8 cellular contexts compared by ENCODE assay signal in the genomic region with DNA sequence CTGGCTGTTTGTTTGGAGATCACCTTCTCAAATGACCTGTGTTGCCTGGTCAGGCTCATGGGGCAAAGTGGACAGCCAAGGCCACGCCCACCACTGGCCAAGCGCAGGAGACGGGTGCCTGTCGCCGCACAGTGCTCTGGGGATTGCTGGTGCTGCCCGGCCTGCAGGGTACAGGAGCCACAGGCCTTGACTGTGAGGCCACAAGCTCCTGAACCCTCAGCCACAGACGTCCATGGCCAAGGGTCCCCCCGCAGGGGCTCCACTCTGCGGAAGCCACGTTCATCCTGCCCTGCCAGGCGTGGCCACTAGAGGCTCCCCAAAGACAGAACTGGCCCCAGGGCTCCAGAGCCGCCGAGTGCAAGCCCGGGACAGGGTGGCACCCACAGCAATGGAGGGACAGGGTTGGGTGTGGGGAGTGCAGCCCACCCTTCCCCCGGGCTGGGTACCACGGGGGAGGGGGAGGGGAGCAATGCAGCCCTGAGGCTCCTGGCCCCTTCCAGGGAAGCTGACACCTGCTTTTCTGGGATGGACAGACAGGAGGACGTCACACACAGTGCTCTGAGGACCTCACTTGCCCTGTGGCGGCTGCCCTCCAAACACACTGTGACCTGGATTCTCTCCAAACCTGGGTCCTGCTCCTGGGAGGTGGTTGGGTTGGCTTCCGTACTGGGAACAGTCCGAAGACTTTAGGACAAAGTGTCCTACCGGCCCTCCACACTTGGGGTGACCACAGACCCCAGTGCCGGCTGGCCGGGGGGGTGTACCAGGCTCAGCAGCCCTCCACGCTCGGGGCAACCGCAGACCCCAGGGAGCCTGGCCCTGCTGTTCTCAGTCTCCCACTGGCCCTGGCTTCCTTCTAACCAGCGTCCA. TPM values are rescaled to one million over a fixed set of nuclear protein-coding genes. Genes with fewer than 3 reads are reported as not detected.
A peak's percentile ranks its signal among the peaks of the same experiment; 100 is the strongest.
DNase-seq lines count a peak whose midpoint lies in the region; ATAC-seq and TF ChIP-seq lines count a peak whose summit lies in the region.

No MANE protein-coding gene starts in this region.

- H3K9me3 ChIP-seq in CD8-positive, alpha-beta memory T cell (ENCODE audit: low read length): no peaks in the 10 kb centered on the region
- no peaks in the 10 kb centered on the region for H3K9me3 ChIP-seq in MM.1S (replicated peaks; ENCODE audit: insufficient read depth, low read length)
- no peaks in the 10 kb centered on the region for H3K9me3 ChIP-seq in SU-DHL-6 (ENCODE audit: insufficient read depth, low read length)

- H3K9ac ChIP-seq in MM.1S (ENCODE audit: low read length) (no peak overlapping the region), SU-DHL-6 (ENCODE audit: low read length) (no peak overlapping the region), rectal smooth muscle tissue (ENCODE audit: low read length) (no peak overlapping the region)

- POLR2A ChIA-PET in CD8-positive, alpha-beta memory T cell (lab: Charles Lee): no interaction called here

- H3K9me2 ChIP-seq in MM.1S (replicated peaks; ENCODE audit: insufficient read depth, low read length) (no peaks in the 10 kb centered on the region), SU-DHL-6 (replicated peaks; ENCODE audit: insufficient read depth, low read length) (no peaks in the 10 kb centered on the region)

- H3K4me2 ChIP-seq in MM.1S (ENCODE audit: low read depth, low read length) (no peak overlapping the region), SU-DHL-6 (ENCODE audit: low read depth, low read length, poor library complexity, severe bottlenecking) (no peak overlapping the region)

- DNase-seq in CD8-positive, alpha-beta memory T cell: peak; percentile 53 to 82 (median 62)
- DNase-seq in MM.1S (peak; percentile 49), amniotic epithelial cell (ENCODE audit: low read depth) (peak; percentile 37), left cardiac atrium (peak; percentile 84)

- H3K36me3 Mint-ChIP-seq in CD8-positive, alpha-beta memory T cell: peaks cover 0 to 7% (median 4%) of the 10 kb centered on the region in 3 donors

- no peaks in the 10 kb centered on the region for H3K36me3 ChIP-seq in CD8-positive, alpha-beta memory T cell (ENCODE audit: insufficient read depth, low read length)
- H3K36me3 ChIP-seq in MM.1S (replicated peaks; ENCODE audit: insufficient read depth, low read length) (no peaks in the 10 kb centered on the region), SU-DHL-6 (ENCODE audit: low read length) (no peaks in the 10 kb centered on the region), rectal smooth muscle tissue (ENCODE audit: control insufficient read depth, insufficient read depth, low read length) (no peaks in the 10 kb centered on the region)

- H4K20me1 ChIP-seq in MM.1S (ENCODE audit: insufficient read depth, low read length) (no peaks in the 10 kb centered on the region), SU-DHL-6 (ENCODE audit: low read depth, low read length) (no peaks in the 10 kb centered on the region)

- peak overlapping the region in 6 of 8 donors; percentile 51 to 99 (median 95) for H3K27ac Mint-ChIP-seq in CD8-positive, alpha-beta memory T cell

- peak overlapping the region in 3 of 7 donors; percentile 66 to 79 (median 77) for H3K4me3 Mint-ChIP-seq in CD8-positive, alpha-beta memory T cell

- H3K79me2 ChIP-seq in MM.1S (ENCODE audit: low read length) (no peaks in the 10 kb centered on the region), SU-DHL-6 (ENCODE audit: insufficient read depth, low read length) (no peaks in the 10 kb centered on the region)

- CTCF ChIA-PET in CD8-positive, alpha-beta memory T cell (lab: Charles Lee): interaction anchor here (1.0 to 6.6 kb wide), 3 partner anchors 213 to 232 kb away, joined by 3 to 62 read pairs (median 3); no protein-coding TSS in a partner anchor

- H3K27ac ChIP-seq in CD8-positive, alpha-beta memory T cell (ENCODE audit: low read depth, low read length): peak overlapping the region; percentile 54
- H3K27ac ChIP-seq in MM.1S (ENCODE audit: low read length): no peak overlapping the region
- H3K27ac ChIP-seq in SU-DHL-6 (ENCODE audit: low read depth, low read length): no peak overlapping the region
- H3K27ac ChIP-seq in rectal smooth muscle tissue (ENCODE audit: low read depth, low read length): peak overlapping the region; percentile 60

- peaks cover 11 to 25% (median 15%) of the 10 kb centered on the region in 3 donors for H3K4me1 Mint-ChIP-seq in CD8-positive, alpha-beta memory T cell

- H3K27me3 ChIP-seq in CD8-positive, alpha-beta memory T cell (ENCODE audit: insufficient read depth, low read length, poor library complexity, severe bottlenecking): no peaks in the 10 kb centered on the region
- no peaks in the 10 kb centered on the region for H3K27me3 ChIP-seq in MM.1S (replicated peaks; ENCODE audit: insufficient read depth, low read length)
- H3K27me3 ChIP-seq in SU-DHL-6 (ENCODE audit: low read length): no peaks in the 10 kb centered on the region
- H3K27me3 ChIP-seq in rectal smooth muscle tissue (ENCODE audit: control insufficient read depth, insufficient read depth, low read length): no peaks in the 10 kb centered on the region

- no peaks in the 10 kb centered on the region for H3F3A ChIP-seq in MM.1S (ENCODE audit: insufficient read depth, low read length)
- H3F3A ChIP-seq in SU-DHL-6 (ENCODE audit: insufficient read depth): no peaks in the 10 kb centered on the region; the same call in 1 of the 2 replicates

- TF ChIP-seq CTCF in MM.1S (IDR thresholded peaks at IDR 0.05; ENCODE audit: low read length) (peak; percentile 90), SU-DHL-6 (IDR thresholded peaks at IDR 0.05; ENCODE audit: insufficient read depth, low read length, poor library complexity, severe bottlenecking) (peak; percentile 76)

- peaks cover 23% of the 10 kb centered on the region for H3K4me1 ChIP-seq in CD8-positive, alpha-beta memory T cell (ENCODE audit: insufficient read depth, low read length)
- H3K4me1 ChIP-seq in MM.1S (ENCODE audit: low read length) (no peaks in the 10 kb centered on the region), rectal smooth muscle tissue (ENCODE audit: control insufficient read depth, insufficient read depth, low read length) (peaks cover 42% of the 10 kb centered on the region)

- H3K27me3 Mint-ChIP-seq in CD8-positive, alpha-beta memory T cell: peaks cover 0 to 7% of the 10 kb centered on the region in 2 donors

- no peak overlapping the region for H3K4me3 ChIP-seq in CD8-positive, alpha-beta memory T cell (ENCODE audit: low read length)
- no peak overlapping the region for H3K4me3 ChIP-seq in MM.1S (ENCODE audit: low read length)
- no peak overlapping the region for H3K4me3 ChIP-seq in SU-DHL-6 (ENCODE audit: insufficient read depth, low read length, poor library complexity, severe bottlenecking)
- peak overlapping the region; percentile 27 for H3K4me3 ChIP-seq in rectal smooth muscle tissue (ENCODE audit: low read length)

- intact Hi-C loops in left cardiac atrium (cut with DNase I): loop anchor here (5.0 kb wide), 2 partner anchors 231 to 236 kb away; no protein-coding TSS in a partner anchor

- ATAC-seq in GM21528 (IDR thresholded peaks at IDR 0.05; ENCODE audit: low FRiP score, unreplicated experiment) (peak; percentile 55), left cardiac atrium (peak; percentile 75 to 83), HG03139 (IDR thresholded peaks at IDR 0.05; ENCODE audit: unreplicated experiment) (no peak)

- H2AFZ ChIP-seq in MM.1S (ENCODE audit: low read length) (no peak overlapping the region), SU-DHL-6 (ENCODE audit: low read depth, low read length, severe bottlenecking) (no peak overlapping the region)

- no peaks in the 10 kb centered on the region for H3K9me3 Mint-ChIP-seq in CD8-positive, alpha-beta memory T cell

RNA-seq across cellular contexts. Expression of gene TPPP, which starts 21.5 kb away (rescaled TPM):
- under 1 TPM; 0.37 to 0.38 TPM for total RNA-seq in CD8-positive, alpha-beta memory T cell
- 0.79 TPM for polyA plus RNA-seq in CD8-positive, alpha-beta memory T cell
- total RNA-seq in left cardiac atrium: 10 to 100 TPM; 15.5 to 25.0 TPM

RNA-seq across cellular contexts. Expression of gene CEP72, which starts 59.6 kb away (rescaled TPM):
- total RNA-seq in CD8-positive, alpha-beta memory T cell: 10 to 100 TPM; 20.0 to 21.0 TPM
- 4.2 TPM for polyA plus RNA-seq in CD8-positive, alpha-beta memory T cell
- 1 to 10 TPM; 1.4 to 2.5 TPM for total RNA-seq in left cardiac atrium

Comparison
In these comparisons a context has a peak if more than half of its experiments do, and no peak if none do; other contexts are left out.
1. H3K27ac ChIP-seq: peak in CD8-positive, alpha-beta memory T cell (single experiment) and rectal smooth muscle tissue (single experiment); none in MM.1S (single experiment) and SU-DHL-6 (single experiment).
2. RNA of gene TPPP, which starts 21.5 kb away (total RNA-seq): 15.5 to 25.0 TPM in left cardiac atrium; 0.37 to 0.38 TPM in CD8-positive, alpha-beta memory T cell; every median in the first group is over 10 times any median in the second.
3. RNA of gene CEP72, which starts 59.6 kb away (total RNA-seq): 20.0 to 21.0 TPM in CD8-positive, alpha-beta memory T cell; 1.4 to 2.5 TPM in left cardiac atrium; every median in the first group is over 4 times any median in the second.
4. Peak in every context shown above with its lines, with median percentiles within 50 percentile points of each other: DNase-seq.